ENCODE assay signal across 32 cellular contexts in the genomic region with DNA sequence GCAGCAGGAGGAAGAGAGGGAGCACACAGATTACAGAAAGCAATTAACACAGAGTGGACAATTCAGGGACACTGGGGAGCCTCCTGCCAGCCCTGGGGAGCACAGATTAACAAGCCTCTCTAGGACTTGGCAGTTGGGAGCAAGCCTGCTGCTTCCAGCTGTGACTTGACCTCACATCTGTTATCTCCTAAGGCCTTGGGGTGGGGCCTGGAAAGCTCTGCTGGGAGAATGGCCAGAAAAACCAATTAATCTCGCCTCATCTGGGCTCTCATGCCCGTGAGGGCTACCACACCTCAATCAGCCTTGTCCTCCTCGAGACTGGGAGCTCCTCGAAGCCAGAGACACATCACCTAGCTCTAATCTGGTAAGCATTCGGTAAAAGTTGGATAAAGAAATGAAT. TPM values are rescaled to one million over a fixed set of nuclear protein-coding genes. Genes with fewer than 3 reads are reported as not detected.
DNase-seq lines count a peak whose midpoint lies in the region; TF ChIP-seq lines count a peak whose summit lies in the region.
"Had no signal": no experiment of that assay in that cellular context is flagged by ENCODE, and none has a peak within 500 bp of the region (broad histone marks: within the 10 kb centered on the region; RNA-seq: fewer than 3 reads in every experiment).

No MANE protein-coding gene starts in this region.

- H3K36me3 ChIP-seq in endodermal cell (ENCODE audit: control insufficient read depth, insufficient read depth, low read length) (no peaks in the 10 kb centered on the region), vagina (no peaks in the 10 kb centered on the region)
- H3K36me3 ChIP-seq: ascending aorta, esophagus muscularis mucosa, gastroesophageal sphincter, stomach, tibial artery had no signal

- H3K27me3 ChIP-seq in endodermal cell (ENCODE audit: control insufficient read depth, insufficient read depth, low read length, poor library complexity, severe bottlenecking), result no peaks in the 10 kb centered on the region
- H3K27me3 ChIP-seq in vagina, result no peaks in the 10 kb centered on the region

- H3K4me3 ChIP-seq in endodermal cell (ENCODE audit: low read length), result no peak overlapping the region
- H3K4me3 ChIP-seq in vagina, result no peak overlapping the region
- H3K4me3 ChIP-seq: ascending aorta, esophagus muscularis mucosa, gastroesophageal sphincter, smooth muscle cell, stomach, tibial artery had no signal

- peak overlapping the region; percentile 81 for H3K27ac Mint-ChIP-seq in endodermal cell
- H3K27ac Mint-ChIP-seq in neural crest cell (ENCODE audit: unreplicated experiment), result peak overlapping the region; percentile 36
- H3K27ac Mint-ChIP-seq: activated CD4-positive, alpha-beta T cell treated with anti-CD3 and anti-CD28 coated beads for 36 hours; activated CD8-positive, alpha-beta T cell treated with anti-CD3 and anti-CD28 coated beads, Interleukin-2, amount 10 ng/mL, durations not matched to agents 7 days and 5 days; activated naive CD8-positive, alpha-beta T cell treated with anti-CD3 and anti-CD28 coated beads, Interleukin-2, amount 10 ng/mL, durations not matched to agents 7 days and 5 days; activated T-helper 2 cell treated with anti-CD3 and anti-CD28 coated beads, Interferon-gamma antibody, Interleukin-2, Interleukin-4, amounts not matched to agents 10 μg/mL and 5 μg/mL and 100 μg/mL, durations not matched to agents 14 hours and 24 hours and 36 hours; CD4-positive, alpha-beta T cell had no signal

- H3K9me3 Mint-ChIP-seq in endodermal cell (no peaks in the 10 kb centered on the region), neural crest cell (no peaks in the 10 kb centered on the region)
- H3K9me3 Mint-ChIP-seq: activated naive CD8-positive, alpha-beta T cell treated with anti-CD3 and anti-CD28 coated beads, Interleukin-2, amount 10 ng/mL, durations not matched to agents 7 days and 5 days; activated T-helper 2 cell treated with anti-CD3 and anti-CD28 coated beads, Interferon-gamma antibody, Interleukin-2, Interleukin-4, amounts not matched to agents 10 μg/mL and 5 μg/mL and 100 μg/mL, durations not matched to agents 14 hours and 24 hours and 36 hours; CD4-positive, alpha-beta T cell; naive thymus-derived CD4-positive, alpha-beta T cell had no signal

- H3K27me3 Mint-ChIP-seq in endodermal cell (ENCODE audit: insufficient read depth) (peaks cover 14% of the 10 kb centered on the region), neural crest cell (ENCODE audit: low read depth) (no peaks in the 10 kb centered on the region)

- H3K27ac ChIP-seq in endodermal cell (ENCODE audit: low read depth, low read length) (no peak overlapping the region), vagina (no peak overlapping the region)
- H3K27ac ChIP-seq: ascending aorta, esophagus muscularis mucosa, gastroesophageal sphincter, KMS-11, RWPE1, stomach, tibial artery had no signal

- no peak for TF ChIP-seq CTCF in endodermal cell (conservative IDR thresholded peaks at IDR 0.05)
- no peak for TF ChIP-seq CTCF in neural crest cell (conservative IDR thresholded peaks at IDR 0.05)
- no peak for TF ChIP-seq CTCF in vagina (IDR thresholded peaks at IDR 0.05)

- WGBS in endodermal cell (ENCODE audit: insufficient coverage in 1 of 2, insufficient read length in 1 of 2), 2 experiments, result 70 to 82% methylated on average over 4 to 5 of the region's 5 CpGs

- H3K4me1 ChIP-seq in endodermal cell (ENCODE audit: control insufficient read depth, insufficient read depth, low read length) (peaks cover 48% of the 10 kb centered on the region), vagina (no peaks in the 10 kb centered on the region)

- no peak for TF ChIP-seq POLR2A in vagina (IDR thresholded peaks at IDR 0.05)

- DNase-seq in NCI-H748 (lab: John Stamatoyannopoulos, UW; ENCODE audit: unreplicated experiment) (peak; percentile 14), NCI-H748 treated with DMSO at 0.1 percent for 48 hours (lab: John Stamatoyannopoulos, UW) (no peak), NCI-H146 treated with DMSO at 0.1 percent for 48 hours (lab: John Stamatoyannopoulos, UW; ENCODE audit: unreplicated experiment) (peak; percentile 39), endodermal cell (no peak), neural crest cell (ENCODE audit: low read depth, low spot score) (no peak), vagina (ENCODE audit: extremely low spot score in 2 of 2) (no peak)
- DNase-seq in stimulated activated CD4-positive, alpha-beta T cell treated with anti-CD3 and anti-CD28 coated beads, Interleukin-2, amount 100 ng/mL, for 48 hours, result no peak
- DNase-seq in activated effector memory CD4-positive, alpha-beta T cell treated with Interleukin-2 at 50 U/mL for 16 hours, result no peak
- DNase-seq: 8988T; activated CD4-positive, alpha-beta T cell treated with anti-CD3 and anti-CD28 coated beads for 36 hours; activated CD8-positive, alpha-beta T cell treated with anti-CD3 and anti-CD28 coated beads, Interleukin-2, amount 10 ng/mL, durations not matched to agents 7 days and 5 days; activated naive CD8-positive, alpha-beta T cell treated with anti-CD3 and anti-CD28 coated beads, Interleukin-2, amount 10 ng/mL, durations not matched to agents 7 days and 5 days; caudate nucleus; CD4-positive, alpha-beta T cell; GDM1; midbrain; MV-4-11; naive thymus-derived CD4-positive, alpha-beta T cell; NCI-H187; NCI-H2171 treated with DMSO at 0.1 percent for 48 hours; NCI-H526 treated with DMSO at 0.1 percent for 48 hours; stimulated activated CD4-positive, alpha-beta T cell treated with anti-CD3 and anti-CD28 coated beads, Interleukin-1b, Interleukin-23, amount 100 ng/mL, for 48 hours; stomach; tibial artery had no signal

- H3K9ac ChIP-seq in endodermal cell (ENCODE audit: extremely low read depth, low read length, poor library complexity, severe bottlenecking), result no peak overlapping the region
- H3K9ac ChIP-seq: KMS-11 had no signal

- H3K9me3 ChIP-seq in endodermal cell (ENCODE audit: control insufficient read depth, low read length), result no peaks in the 10 kb centered on the region
- no peaks in the 10 kb centered on the region for H3K9me3 ChIP-seq in vagina
- H3K9me3 ChIP-seq: ascending aorta, esophagus muscularis mucosa, gastroesophageal sphincter, stomach, tibial artery had no signal

- H3K4me1 Mint-ChIP-seq in endodermal cell (peaks cover 69% of the 10 kb centered on the region), neural crest cell (peaks cover 79% of the 10 kb centered on the region)
- H3K4me1 Mint-ChIP-seq: activated CD4-positive, alpha-beta T cell treated with anti-CD3 and anti-CD28 coated beads for 36 hours; activated naive CD8-positive, alpha-beta T cell treated with anti-CD3 and anti-CD28 coated beads, Interleukin-2, amount 10 ng/mL, durations not matched to agents 7 days and 5 days; naive thymus-derived CD4-positive, alpha-beta T cell had no signal

- intact Hi-C loops in vagina (cut with DNase I), result no loop called here

- H3K4me3 Mint-ChIP-seq in endodermal cell (no peak overlapping the region), neural crest cell (peak overlapping the region; percentile 66)
- H3K4me3 Mint-ChIP-seq: activated CD4-positive, alpha-beta T cell treated with anti-CD3 and anti-CD28 coated beads for 36 hours; activated CD8-positive, alpha-beta T cell treated with anti-CD3 and anti-CD28 coated beads, Interleukin-2, amount 10 ng/mL, durations not matched to agents 7 days and 5 days; activated naive CD8-positive, alpha-beta T cell treated with anti-CD3 and anti-CD28 coated beads, Interleukin-2, amount 10 ng/mL, durations not matched to agents 7 days and 5 days; CD4-positive, alpha-beta T cell; naive thymus-derived CD4-positive, alpha-beta T cell had no signal

- H3K36me3 Mint-ChIP-seq in endodermal cell (ENCODE audit: low read depth), result no peaks in the 10 kb centered on the region
- no peaks in the 10 kb centered on the region for H3K36me3 Mint-ChIP-seq in neural crest cell (ENCODE audit: low read depth)
- H3K36me3 Mint-ChIP-seq: activated naive CD8-positive, alpha-beta T cell treated with anti-CD3 and anti-CD28 coated beads, Interleukin-2, amount 10 ng/mL, durations not matched to agents 7 days and 5 days; naive thymus-derived CD4-positive, alpha-beta T cell had no signal

RNA-seq across cellular contexts. Expression of a gene that starts 39.1 kb away (rescaled TPM):
- total RNA-seq in endodermal cell (10 to 100 TPM; 37.3 to 45.8 TPM), neural crest cell (48.8 and 57.3 TPM in 2 replicates), vagina (0.25 TPM)
- polyA plus RNA-seq in endodermal cell (2013, experiment 1 of 2), result 76.1 TPM
- 68.4 TPM for polyA plus RNA-seq in endodermal cell (2013, experiment 2 of 2)
- total RNA-seq: activated CD4-positive, alpha-beta T cell treated with anti-CD3 and anti-CD28 coated beads for 36 hours; activated CD8-positive, alpha-beta T cell treated with anti-CD3 and anti-CD28 coated beads, Interleukin-2, amount 10 ng/mL, durations not matched to agents 7 days and 5 days; activated T-helper 2 cell treated with anti-CD3 and anti-CD28 coated beads, Interferon-gamma antibody, Interleukin-2, Interleukin-4, amounts not matched to agents 10 μg/mL and 5 μg/mL and 100 μg/mL, durations not matched to agents 14 hours and 24 hours and 36 hours; smooth muscle cell; T-helper 2 cell treated with Interferon-gamma antibody and Interleukin-4, amounts not matched to agents 100 ng/mL and 5 ng/mL, for 36 hours had no signal
- polyA plus RNA-seq: naive thymus-derived CD4-positive, alpha-beta T cell; smooth muscle cell had no signal

Comparison
In these comparisons a context has a peak if more than half of its experiments do, and no peak if none do; other contexts are left out.
1. DNase-seq: peak in NCI-H748 (single experiment) and NCI-H146 treated with DMSO at 0.1 percent for 48 hours (single experiment); none in NCI-H748 treated with DMSO at 0.1 percent for 48 hours (single experiment), endodermal cell (single experiment), neural crest cell (single experiment), stimulated activated CD4-positive, alpha-beta T cell treated with anti-CD3 and anti-CD28 coated beads, Interleukin-2, amount 100 ng/mL, for 48 hours (0 of 2), vagina (0 of 2) and activated effector memory CD4-positive, alpha-beta T cell treated with Interleukin-2 at 50 U/mL for 16 hours (single experiment).
2. RNA of a gene that starts 39.1 kb away (total RNA-seq): 48.8 to 57.3 TPM in neural crest cell and 37.3 to 45.8 TPM in endodermal cell; 0.25 TPM in vagina (single experiment); every median in the first group is over 10 times any median in the second.